19 cellular contexts compared by ENCODE assay signal in the genomic region with DNA sequence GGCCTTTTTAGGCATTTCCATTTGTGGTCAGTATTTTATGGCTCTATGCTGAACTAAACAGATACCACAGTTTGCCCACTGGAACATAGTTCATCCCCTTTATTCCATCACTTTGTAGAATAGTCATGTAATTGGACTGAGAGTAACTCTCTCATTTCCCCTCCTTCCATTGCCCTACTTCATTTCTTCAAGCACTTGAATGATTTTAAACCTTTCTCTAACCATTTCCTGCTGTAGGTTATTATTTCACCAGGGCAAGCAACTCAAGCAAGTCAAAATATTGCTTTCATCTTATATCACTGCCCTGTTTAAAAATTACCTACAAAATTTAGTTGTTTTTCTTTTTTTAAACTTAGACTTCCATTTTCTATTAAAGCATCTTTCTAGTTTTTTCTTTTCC.
"Had no signal": no experiment of that assay in that cellular context is flagged by ENCODE, and none has a peak within 500 bp of the region (broad histone marks: within the 10 kb centered on the region; RNA-seq: fewer than 3 reads in every experiment).

No MANE protein-coding gene starts in this region.

- H3K27me3 ChIP-seq: gastroesophageal sphincter, right atrium auricular region, spleen, testis, upper lobe of left lung had no signal

- H3K4me1 Mint-ChIP-seq: activated CD8-positive, alpha-beta memory T cell treated with anti-CD3 and anti-CD28 coated beads, Interleukin-2, amount 10 ng/mL, durations not matched to agents 7 days and 5 days; activated naive CD4-positive, alpha-beta T cell treated with anti-CD3 and anti-CD28 coated beads, Interleukin-2, amount 50 U/mL, for 24 hours; naive B cell; stimulated activated naive CD8-positive, alpha-beta T cell treated with anti-CD3 and anti-CD28 coated beads, Interleukin-15, amount 100 ng/mL, for 72 hours had no signal

- H3K9me3 Mint-ChIP-seq: activated naive CD4-positive, alpha-beta T cell treated with anti-CD3 and anti-CD28 coated beads, Interleukin-2, amount 50 U/mL, for 24 hours; effector memory CD8-positive, alpha-beta T cell had no signal

- H3K27me3 Mint-ChIP-seq: activated CD4-positive, alpha-beta memory T cell treated with anti-CD3 and anti-CD28 coated beads for 36 hours; activated CD8-positive, alpha-beta memory T cell treated with anti-CD3 and anti-CD28 coated beads, Interleukin-2, amount 10 ng/mL, durations not matched to agents 7 days and 5 days; activated naive CD4-positive, alpha-beta T cell treated with anti-CD3 and anti-CD28 coated beads, Interleukin-2, amount 50 U/mL, for 24 hours; effector memory CD8-positive, alpha-beta T cell; stimulated activated naive CD8-positive, alpha-beta T cell treated with anti-CD3 and anti-CD28 coated beads, Interleukin-15, amount 100 ng/mL, for 72 hours had no signal

- H3K4me3 ChIP-seq: gastroesophageal sphincter, right atrium auricular region, spleen, testis, upper lobe of left lung had no signal

- H3K36me3 ChIP-seq: gastroesophageal sphincter, right atrium auricular region, spleen, upper lobe of left lung, WERI-Rb-1 had no signal

- H3K4me1 ChIP-seq: right atrium auricular region, testis had no signal

- DNase-seq: activated CD4-positive, alpha-beta memory T cell treated with anti-CD3 and anti-CD28 coated beads for 36 hours; activated CD4-positive, alpha-beta T cell treated with anti-CD3 and anti-CD28 coated beads for 36 hours; activated CD8-positive, alpha-beta memory T cell treated with anti-CD3 and anti-CD28 coated beads, Interleukin-2, amount 10 ng/mL, durations not matched to agents 7 days and 5 days; activated effector memory CD4-positive, alpha-beta T cell treated with Interleukin-2 at 50 U/mL for 16 hours; activated T-cell treated with anti-CD3 and anti-CD28 coated beads, Interleukin-2, amount 50 U/mL, for 4 hours; amygdala; dermis blood vessel endothelial cell; effector memory CD8-positive, alpha-beta T cell; naive B cell; spleen; stimulated activated naive CD8-positive, alpha-beta T cell treated with anti-CD3 and anti-CD28 coated beads, Interleukin-15, amount 100 ng/mL, for 72 hours; testis; upper lobe of left lung; WERI-Rb-1 had no signal

- H3K27ac ChIP-seq: epithelial cell of prostate, gastroesophageal sphincter, right atrium auricular region, spleen, WERI-Rb-1 had no signal

- H3K27ac Mint-ChIP-seq: activated CD4-positive, alpha-beta memory T cell treated with anti-CD3 and anti-CD28 coated beads for 36 hours; activated CD4-positive, alpha-beta T cell treated with anti-CD3 and anti-CD28 coated beads for 36 hours; activated CD8-positive, alpha-beta memory T cell treated with anti-CD3 and anti-CD28 coated beads, Interleukin-2, amount 10 ng/mL, durations not matched to agents 7 days and 5 days; activated naive CD4-positive, alpha-beta T cell treated with anti-CD3 and anti-CD28 coated beads, Interleukin-2, amount 50 U/mL, for 24 hours; naive B cell; stimulated activated naive CD8-positive, alpha-beta T cell treated with anti-CD3 and anti-CD28 coated beads, Interleukin-15, amount 100 ng/mL, for 72 hours; T-helper 1 cell treated with Interleukin-12 subunit alpha and Interleukin-12 subunit beta and Interleukin-4 antibody, amounts not matched to agents 30 μg/mL and 1 μg/mL, for 36 hours had no signal

- H3K9me3 ChIP-seq: gastroesophageal sphincter, right atrium auricular region, testis, upper lobe of left lung had no signal

- H3K4me3 Mint-ChIP-seq: activated CD4-positive, alpha-beta memory T cell treated with anti-CD3 and anti-CD28 coated beads for 36 hours; activated CD4-positive, alpha-beta T cell treated with anti-CD3 and anti-CD28 coated beads for 36 hours; activated CD8-positive, alpha-beta memory T cell treated with anti-CD3 and anti-CD28 coated beads, Interleukin-2, amount 10 ng/mL, durations not matched to agents 7 days and 5 days; activated naive CD4-positive, alpha-beta T cell treated with anti-CD3 and anti-CD28 coated beads, Interleukin-2, amount 50 U/mL, for 24 hours; activated T-cell treated with anti-CD3 and anti-CD28 coated beads, Interleukin-2, amount 50 U/mL, for 4 hours; effector memory CD8-positive, alpha-beta T cell; naive B cell; stimulated activated naive CD8-positive, alpha-beta T cell treated with anti-CD3 and anti-CD28 coated beads, Interleukin-15, amount 100 ng/mL, for 72 hours; T-helper 1 cell treated with Interleukin-12 subunit alpha and Interleukin-12 subunit beta and Interleukin-4 antibody, amounts not matched to agents 30 μg/mL and 1 μg/mL, for 36 hours had no signal

- H3K36me3 Mint-ChIP-seq: activated CD4-positive, alpha-beta memory T cell treated with anti-CD3 and anti-CD28 coated beads for 36 hours; activated CD8-positive, alpha-beta memory T cell treated with anti-CD3 and anti-CD28 coated beads, Interleukin-2, amount 10 ng/mL, durations not matched to agents 7 days and 5 days; activated naive CD4-positive, alpha-beta T cell treated with anti-CD3 and anti-CD28 coated beads, Interleukin-2, amount 50 U/mL, for 24 hours had no signal
